Comparison of ENCODE assay signal across 9 cellular contexts in genomic region chr3:14879161-14879888, GRCh38.
A peak's percentile ranks its signal among the peaks of the same experiment; 100 is the strongest.
DNase-seq lines count a peak whose midpoint lies in the region; ATAC-seq and TF ChIP-seq lines count a peak whose summit lies in the region.
"Had no signal": no experiment of that assay in that cellular context is flagged by ENCODE, and none has a peak within 500 bp of the region (broad histone marks: within the 10 kb centered on the region; RNA-seq: fewer than 3 reads in every experiment).

No MANE protein-coding gene starts in this region.

- intact Hi-C loops in activated CD4-positive, alpha-beta memory T cell treated with anti-CD3 and anti-CD28 coated beads for 36 hours (cut with micrococcal nuclease), result no loop called here

- peaks cover 0 to 34% (median 27%) of the 10 kb centered on the region in 5 donors for H3K36me3 ChIP-seq in subcutaneous abdominal adipose tissue (ENCODE audit: control insufficient read depth in 5 of 5, insufficient read depth in 5 of 5, low read length in 5 of 5)

- no peaks in the 10 kb centered on the region for H3K27me3 Mint-ChIP-seq in activated CD4-positive, alpha-beta memory T cell treated with anti-CD3 and anti-CD28 coated beads for 36 hours
- peaks cover 7% of the 10 kb centered on the region for H3K27me3 Mint-ChIP-seq in glutamatergic neuron (ENCODE audit: unreplicated experiment)

- CTCF ChIA-PET in activated CD4-positive, alpha-beta memory T cell treated with anti-CD3 and anti-CD28 coated beads for 36 hours (lab: Charles Lee), result no interaction called here

- H3K4me3 ChIP-seq in subcutaneous abdominal adipose tissue (ENCODE audit: low read depth in 1 of 5, low read length in 5 of 5), result no peak overlapping the region

- H3K4me1 Mint-ChIP-seq in activated CD4-positive, alpha-beta memory T cell treated with anti-CD3 and anti-CD28 coated beads for 36 hours (ENCODE audit: low read depth), result peaks cover 38% of the 10 kb centered on the region
- H3K4me1 Mint-ChIP-seq in glutamatergic neuron (ENCODE audit: low read depth, unreplicated experiment), result peaks cover 19% of the 10 kb centered on the region

- H3K27ac ChIP-seq in subcutaneous abdominal adipose tissue (ENCODE audit: low read depth, low read length), result peak overlapping the region; percentile 10

- no peaks in the 10 kb centered on the region for H3K9me3 Mint-ChIP-seq in activated CD4-positive, alpha-beta memory T cell treated with anti-CD3 and anti-CD28 coated beads for 36 hours
- H3K9me3 Mint-ChIP-seq in glutamatergic neuron (ENCODE audit: unreplicated experiment), result peaks cover 7% of the 10 kb centered on the region

- H3K9ac ChIP-seq in subcutaneous abdominal adipose tissue (ENCODE audit: low read length in 5 of 5), result no peak overlapping the region

- H3K4me1 ChIP-seq in subcutaneous abdominal adipose tissue (ENCODE audit: control insufficient read depth in 5 of 5, insufficient read depth in 5 of 5, low read length in 5 of 5), result peaks cover 3 to 60% (median 16%) of the 10 kb centered on the region in 5 donors

- H3K4me3 Mint-ChIP-seq in activated CD4-positive, alpha-beta memory T cell treated with anti-CD3 and anti-CD28 coated beads for 36 hours, result no peak overlapping the region
- H3K4me3 Mint-ChIP-seq in glutamatergic neuron (ENCODE audit: unreplicated experiment), result peak overlapping the region; percentile 43
- H3K4me3 Mint-ChIP-seq: B cell had no signal

- DNase-seq in activated gamma-delta T cell treated with Interleukin-2 at 50 U/mL for 16 hours (peak; percentile 24), activated gamma-delta T cell (lab: John Stamatoyannopoulos, UW) (no peak), glutamatergic neuron (peak; percentile 57)
- peak; percentile 62 for DNase-seq in activated CD4-positive, alpha-beta memory T cell treated with anti-CD3 and anti-CD28 coated beads for 36 hours

- no peak for ATAC-seq in GM19452 (IDR thresholded peaks at IDR 0.05; ENCODE audit: unreplicated experiment)
- ATAC-seq in GM18498 (IDR thresholded peaks at IDR 0.05; ENCODE audit: unreplicated experiment), result no peak
- ATAC-seq in GM18861 (IDR thresholded peaks at IDR 0.05; ENCODE audit: unreplicated experiment), result no peak

- no peaks in the 10 kb centered on the region for H3K27me3 ChIP-seq in subcutaneous abdominal adipose tissue (ENCODE audit: control insufficient read depth in 5 of 5, insufficient read depth in 4 of 5, low read length in 5 of 5)

- no peak for TF ChIP-seq CTCF in glutamatergic neuron (IDR thresholded peaks at IDR 0.05; ENCODE audit: partially characterized antibody, unreplicated experiment)

- H3K27ac Mint-ChIP-seq in activated CD4-positive, alpha-beta memory T cell treated with anti-CD3 and anti-CD28 coated beads for 36 hours, result peak overlapping the region; percentile 26
- H3K27ac Mint-ChIP-seq in glutamatergic neuron (ENCODE audit: unreplicated experiment), result peak overlapping the region; percentile 77
- H3K27ac Mint-ChIP-seq: B cell had no signal

- POLR2A ChIA-PET in activated CD4-positive, alpha-beta memory T cell treated with anti-CD3 and anti-CD28 coated beads for 36 hours (lab: Charles Lee), result no interaction called here

- H3K36me3 Mint-ChIP-seq in activated CD4-positive, alpha-beta memory T cell treated with anti-CD3 and anti-CD28 coated beads for 36 hours, result no peaks in the 10 kb centered on the region
- no peaks in the 10 kb centered on the region for H3K36me3 Mint-ChIP-seq in glutamatergic neuron (ENCODE audit: unreplicated experiment)

- no peaks in the 10 kb centered on the region for H3K9me3 ChIP-seq in subcutaneous abdominal adipose tissue (ENCODE audit: control insufficient read depth in 5 of 5, low read length in 5 of 5)
